1 cellular context compared by ENCODE assay signal in the genomic region with DNA sequence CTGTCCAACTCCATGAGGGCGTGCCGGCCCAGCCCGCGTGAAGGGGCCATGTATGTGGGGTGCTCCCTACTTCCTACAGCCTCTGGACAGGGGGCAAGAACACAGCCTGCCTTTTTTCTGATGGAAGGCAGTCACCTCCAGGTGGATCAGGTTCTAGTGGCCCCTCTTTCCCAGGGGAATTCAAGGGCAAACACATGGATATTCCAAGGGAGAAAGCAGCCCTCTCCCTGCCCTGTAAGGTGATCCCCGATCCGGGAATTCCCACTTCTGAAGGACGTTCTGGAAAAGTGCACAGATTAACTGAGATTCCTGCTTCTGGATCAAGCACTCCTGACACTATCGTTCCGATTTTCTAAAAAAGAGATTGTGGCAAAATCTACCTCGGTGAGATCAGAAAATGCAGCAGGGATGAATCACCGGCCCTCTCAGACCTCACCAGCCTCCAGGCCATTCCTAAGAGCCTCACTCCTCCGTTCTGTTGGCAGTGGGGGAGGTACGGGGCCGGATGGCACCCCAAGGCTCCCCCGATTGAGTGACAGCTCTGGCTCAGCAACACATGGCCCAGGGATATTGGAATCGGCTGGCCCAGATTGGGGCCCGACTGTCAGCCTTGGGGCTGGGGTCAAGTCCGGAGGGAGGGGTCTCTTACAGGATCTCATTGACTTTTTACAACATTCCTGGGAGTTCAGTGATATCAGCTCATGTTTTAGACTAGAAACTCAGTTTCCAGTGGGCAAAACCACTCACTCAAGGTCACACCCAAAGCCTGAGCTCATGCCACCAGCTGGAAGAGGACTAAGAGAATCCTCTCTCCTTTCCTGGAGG.
TF ChIP-seq lines count a peak whose summit lies in the region.

No MANE protein-coding gene starts in this region.

TF ChIP-seq in HepG2, 621 proteins besides CTCF, POLR2A, EP300 and RAD21 (continued from another document and continues in another):
- TF ChIP-seq, protein P1, sequence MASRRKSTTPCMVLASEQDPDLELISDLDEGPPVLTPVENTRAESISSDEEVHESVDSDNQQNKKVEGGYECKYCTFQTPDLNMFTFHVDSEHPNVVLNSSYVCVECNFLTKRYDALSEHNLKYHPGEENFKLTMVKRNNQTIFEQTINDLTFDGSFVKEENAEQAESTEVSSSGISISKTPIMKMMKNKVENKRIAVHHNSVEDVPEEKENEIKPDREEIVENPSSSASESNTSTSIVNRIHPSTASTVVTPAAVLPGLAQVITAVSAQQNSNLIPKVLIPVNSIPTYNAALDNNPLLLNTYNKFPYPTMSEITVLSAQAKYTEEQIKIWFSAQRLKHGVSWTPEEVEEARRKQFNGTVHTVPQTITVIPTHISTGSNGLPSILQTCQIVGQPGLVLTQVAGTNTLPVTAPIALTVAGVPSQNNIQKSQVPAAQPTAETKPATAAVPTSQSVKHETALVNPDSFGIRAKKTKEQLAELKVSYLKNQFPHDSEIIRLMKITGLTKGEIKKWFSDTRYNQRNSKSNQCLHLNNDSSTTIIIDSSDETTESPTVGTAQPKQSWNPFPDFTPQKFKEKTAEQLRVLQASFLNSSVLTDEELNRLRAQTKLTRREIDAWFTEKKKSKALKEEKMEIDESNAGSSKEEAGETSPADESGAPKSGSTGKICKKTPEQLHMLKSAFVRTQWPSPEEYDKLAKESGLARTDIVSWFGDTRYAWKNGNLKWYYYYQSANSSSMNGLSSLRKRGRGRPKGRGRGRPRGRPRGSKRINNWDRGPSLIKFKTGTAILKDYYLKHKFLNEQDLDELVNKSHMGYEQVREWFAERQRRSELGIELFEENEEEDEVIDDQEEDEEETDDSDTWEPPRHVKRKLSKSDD (CRISPR knock-in tag; IDR thresholded peaks at IDR 0.05; ENCODE audit: low read depth), result no peak
- no peak for TF ChIP-seq ZNF317 (CRISPR knock-in tag; IDR thresholded peaks at IDR 0.05)
- TF ChIP-seq ZNF382 (CRISPR knock-in tag; IDR thresholded peaks at IDR 0.05; ENCODE audit: borderline replicate concordance), result no peak
- no peak for TF ChIP-seq PHF8 (CRISPR knock-in tag; IDR thresholded peaks at IDR 0.05)
- TF ChIP-seq NFIC (IDR thresholded peaks at IDR 0.05; ENCODE audit: low read length), result no peak
- no peak for TF ChIP-seq ISL2 (CRISPR knock-in tag; IDR thresholded peaks at IDR 0.05)
- no peak for TF ChIP-seq ZNF496 (CRISPR knock-in tag; IDR thresholded peaks at IDR 0.05; ENCODE audit: insufficient replicate concordance)
- 0 out of 2 replicates have a peak, but pooled peaks have one; percentile 40 for TF ChIP-seq NR2F2 (IDR thresholded peaks at IDR 0.05; ENCODE audit: borderline replicate concordance, low read depth)
- TF ChIP-seq, protein P2, sequence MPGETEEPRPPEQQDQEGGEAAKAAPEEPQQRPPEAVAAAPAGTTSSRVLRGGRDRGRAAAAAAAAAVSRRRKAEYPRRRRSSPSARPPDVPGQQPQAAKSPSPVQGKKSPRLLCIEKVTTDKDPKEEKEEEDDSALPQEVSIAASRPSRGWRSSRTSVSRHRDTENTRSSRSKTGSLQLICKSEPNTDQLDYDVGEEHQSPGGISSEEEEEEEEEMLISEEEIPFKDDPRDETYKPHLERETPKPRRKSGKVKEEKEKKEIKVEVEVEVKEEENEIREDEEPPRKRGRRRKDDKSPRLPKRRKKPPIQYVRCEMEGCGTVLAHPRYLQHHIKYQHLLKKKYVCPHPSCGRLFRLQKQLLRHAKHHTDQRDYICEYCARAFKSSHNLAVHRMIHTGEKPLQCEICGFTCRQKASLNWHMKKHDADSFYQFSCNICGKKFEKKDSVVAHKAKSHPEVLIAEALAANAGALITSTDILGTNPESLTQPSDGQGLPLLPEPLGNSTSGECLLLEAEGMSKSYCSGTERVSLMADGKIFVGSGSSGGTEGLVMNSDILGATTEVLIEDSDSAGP (CRISPR knock-in tag; IDR thresholded peaks at IDR 0.05; ENCODE audit: borderline replicate concordance), result peak; percentile 85; the same call in 1 of the 2 replicates
- TF ChIP-seq KLF6 (CRISPR knock-in tag; IDR thresholded peaks at IDR 0.05), result no peak
- TF ChIP-seq, protein P3, sequence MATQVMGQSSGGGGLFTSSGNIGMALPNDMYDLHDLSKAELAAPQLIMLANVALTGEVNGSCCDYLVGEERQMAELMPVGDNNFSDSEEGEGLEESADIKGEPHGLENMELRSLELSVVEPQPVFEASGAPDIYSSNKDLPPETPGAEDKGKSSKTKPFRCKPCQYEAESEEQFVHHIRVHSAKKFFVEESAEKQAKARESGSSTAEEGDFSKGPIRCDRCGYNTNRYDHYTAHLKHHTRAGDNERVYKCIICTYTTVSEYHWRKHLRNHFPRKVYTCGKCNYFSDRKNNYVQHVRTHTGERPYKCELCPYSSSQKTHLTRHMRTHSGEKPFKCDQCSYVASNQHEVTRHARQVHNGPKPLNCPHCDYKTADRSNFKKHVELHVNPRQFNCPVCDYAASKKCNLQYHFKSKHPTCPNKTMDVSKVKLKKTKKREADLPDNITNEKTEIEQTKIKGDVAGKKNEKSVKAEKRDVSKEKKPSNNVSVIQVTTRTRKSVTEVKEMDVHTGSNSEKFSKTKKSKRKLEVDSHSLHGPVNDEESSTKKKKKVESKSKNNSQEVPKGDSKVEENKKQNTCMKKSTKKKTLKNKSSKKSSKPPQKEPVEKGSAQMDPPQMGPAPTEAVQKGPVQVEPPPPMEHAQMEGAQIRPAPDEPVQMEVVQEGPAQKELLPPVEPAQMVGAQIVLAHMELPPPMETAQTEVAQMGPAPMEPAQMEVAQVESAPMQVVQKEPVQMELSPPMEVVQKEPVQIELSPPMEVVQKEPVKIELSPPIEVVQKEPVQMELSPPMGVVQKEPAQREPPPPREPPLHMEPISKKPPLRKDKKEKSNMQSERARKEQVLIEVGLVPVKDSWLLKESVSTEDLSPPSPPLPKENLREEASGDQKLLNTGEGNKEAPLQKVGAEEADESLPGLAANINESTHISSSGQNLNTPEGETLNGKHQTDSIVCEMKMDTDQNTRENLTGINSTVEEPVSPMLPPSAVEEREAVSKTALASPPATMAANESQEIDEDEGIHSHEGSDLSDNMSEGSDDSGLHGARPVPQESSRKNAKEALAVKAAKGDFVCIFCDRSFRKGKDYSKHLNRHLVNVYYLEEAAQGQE (IDR thresholded peaks at IDR 0.05; ENCODE audit: borderline replicate concordance in 1 of 2, low read depth in 1 of 2, low read length in 2 of 2), result no peak
- TF ChIP-seq ZNF335 (CRISPR knock-in tag; IDR thresholded peaks at IDR 0.05), result no peak
- no peak for TF ChIP-seq ETV6 (CRISPR knock-in tag; conservative IDR thresholded peaks at IDR 0.05)
- no peak for TF ChIP-seq ZNF761 (CRISPR knock-in tag; conservative IDR thresholded peaks at IDR 0.05)
- no peak for TF ChIP-seq CCAR2 (optimal IDR thresholded peaks at IDR 0.05; ENCODE audit: low read depth, low read length)
- TF ChIP-seq ZNF331 (CRISPR knock-in tag; IDR thresholded peaks at IDR 0.05), result no peak
- TF ChIP-seq FOXP1 (IDR thresholded peaks at IDR 0.05), result no peak
- TF ChIP-seq FOXP1 (CRISPR knock-in tag; IDR thresholded peaks at IDR 0.05), result no peak
- peak; percentile 19; the same call in 1 of the 2 replicates for TF ChIP-seq NCOR1 (IDR thresholded peaks at IDR 0.05; ENCODE audit: borderline replicate concordance, low read length)
- 0 out of 2 replicates have a peak, but pooled peaks have one; percentile 46 for TF ChIP-seq SMAD9 (CRISPR knock-in tag; IDR thresholded peaks at IDR 0.05)
- TF ChIP-seq, protein P4, sequence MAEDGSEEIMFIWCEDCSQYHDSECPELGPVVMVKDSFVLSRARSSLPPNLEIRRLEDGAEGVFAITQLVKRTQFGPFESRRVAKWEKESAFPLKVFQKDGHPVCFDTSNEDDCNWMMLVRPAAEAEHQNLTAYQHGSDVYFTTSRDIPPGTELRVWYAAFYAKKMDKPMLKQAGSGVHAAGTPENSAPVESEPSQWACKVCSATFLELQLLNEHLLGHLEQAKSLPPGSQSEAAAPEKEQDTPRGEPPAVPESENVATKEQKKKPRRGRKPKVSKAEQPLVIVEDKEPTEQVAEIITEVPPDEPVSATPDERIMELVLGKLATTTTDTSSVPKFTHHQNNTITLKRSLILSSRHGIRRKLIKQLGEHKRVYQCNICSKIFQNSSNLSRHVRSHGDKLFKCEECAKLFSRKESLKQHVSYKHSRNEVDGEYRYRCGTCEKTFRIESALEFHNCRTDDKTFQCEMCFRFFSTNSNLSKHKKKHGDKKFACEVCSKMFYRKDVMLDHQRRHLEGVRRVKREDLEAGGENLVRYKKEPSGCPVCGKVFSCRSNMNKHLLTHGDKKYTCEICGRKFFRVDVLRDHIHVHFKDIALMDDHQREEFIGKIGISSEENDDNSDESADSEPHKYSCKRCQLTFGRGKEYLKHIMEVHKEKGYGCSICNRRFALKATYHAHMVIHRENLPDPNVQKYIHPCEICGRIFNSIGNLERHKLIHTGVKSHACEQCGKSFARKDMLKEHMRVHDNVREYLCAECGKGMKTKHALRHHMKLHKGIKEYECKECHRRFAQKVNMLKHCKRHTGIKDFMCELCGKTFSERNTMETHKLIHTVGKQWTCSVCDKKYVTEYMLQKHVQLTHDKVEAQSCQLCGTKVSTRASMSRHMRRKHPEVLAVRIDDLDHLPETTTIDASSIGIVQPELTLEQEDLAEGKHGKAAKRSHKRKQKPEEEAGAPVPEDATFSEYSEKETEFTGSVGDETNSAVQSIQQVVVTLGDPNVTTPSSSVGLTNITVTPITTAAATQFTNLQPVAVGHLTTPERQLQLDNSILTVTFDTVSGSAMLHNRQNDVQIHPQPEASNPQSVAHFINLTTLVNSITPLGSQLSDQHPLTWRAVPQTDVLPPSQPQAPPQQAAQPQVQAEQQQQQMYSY (CRISPR knock-in tag; IDR thresholded peaks at IDR 0.05), result no peak
- TF ChIP-seq, protein P5, sequence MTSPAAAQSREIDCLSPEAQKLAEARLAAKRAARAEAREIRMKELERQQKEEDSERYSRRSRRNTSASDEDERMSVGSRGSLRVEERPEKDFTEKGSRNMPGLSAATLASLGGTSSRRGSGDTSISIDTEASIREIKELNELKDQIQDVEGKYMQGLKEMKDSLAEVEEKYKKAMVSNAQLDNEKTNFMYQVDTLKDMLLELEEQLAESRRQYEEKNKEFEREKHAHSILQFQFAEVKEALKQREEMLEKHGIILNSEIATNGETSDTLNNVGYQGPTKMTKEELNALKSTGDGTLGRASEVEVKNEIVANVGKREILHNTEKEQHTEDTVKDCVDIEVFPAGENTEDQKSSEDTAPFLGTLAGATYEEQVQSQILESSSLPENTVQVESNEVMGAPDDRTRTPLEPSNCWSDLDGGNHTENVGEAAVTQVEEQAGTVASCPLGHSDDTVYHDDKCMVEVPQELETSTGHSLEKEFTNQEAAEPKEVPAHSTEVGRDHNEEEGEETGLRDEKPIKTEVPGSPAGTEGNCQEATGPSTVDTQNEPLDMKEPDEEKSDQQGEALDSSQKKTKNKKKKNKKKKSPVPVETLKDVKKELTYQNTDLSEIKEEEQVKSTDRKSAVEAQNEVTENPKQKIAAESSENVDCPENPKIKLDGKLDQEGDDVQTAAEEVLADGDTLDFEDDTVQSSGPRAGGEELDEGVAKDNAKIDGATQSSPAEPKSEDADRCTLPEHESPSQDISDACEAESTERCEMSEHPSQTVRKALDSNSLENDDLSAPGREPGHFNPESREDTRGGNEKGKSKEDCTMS (CRISPR knock-in tag; conservative IDR thresholded peaks at IDR 0.05), result no peak
- TF ChIP-seq AGO2 (optimal IDR thresholded peaks at IDR 0.05; ENCODE audit: low read depth, low read length), result no peak
- TF ChIP-seq TEAD2 (CRISPR knock-in tag; IDR thresholded peaks at IDR 0.05), result no peak
- no peak for TF ChIP-seq HNRNPLL (IDR thresholded peaks at IDR 0.05; ENCODE audit: low read depth, low read length, poor library complexity, severe bottlenecking)
- TF ChIP-seq ZNF563 (CRISPR knock-in tag; IDR thresholded peaks at IDR 0.05), result no peak
- TF ChIP-seq JUNB (CRISPR knock-in tag; IDR thresholded peaks at IDR 0.05; ENCODE audit: borderline replicate concordance), result no peak
- no peak for TF ChIP-seq RBAK (CRISPR knock-in tag; IDR thresholded peaks at IDR 0.05)
- TF ChIP-seq, protein P6, sequence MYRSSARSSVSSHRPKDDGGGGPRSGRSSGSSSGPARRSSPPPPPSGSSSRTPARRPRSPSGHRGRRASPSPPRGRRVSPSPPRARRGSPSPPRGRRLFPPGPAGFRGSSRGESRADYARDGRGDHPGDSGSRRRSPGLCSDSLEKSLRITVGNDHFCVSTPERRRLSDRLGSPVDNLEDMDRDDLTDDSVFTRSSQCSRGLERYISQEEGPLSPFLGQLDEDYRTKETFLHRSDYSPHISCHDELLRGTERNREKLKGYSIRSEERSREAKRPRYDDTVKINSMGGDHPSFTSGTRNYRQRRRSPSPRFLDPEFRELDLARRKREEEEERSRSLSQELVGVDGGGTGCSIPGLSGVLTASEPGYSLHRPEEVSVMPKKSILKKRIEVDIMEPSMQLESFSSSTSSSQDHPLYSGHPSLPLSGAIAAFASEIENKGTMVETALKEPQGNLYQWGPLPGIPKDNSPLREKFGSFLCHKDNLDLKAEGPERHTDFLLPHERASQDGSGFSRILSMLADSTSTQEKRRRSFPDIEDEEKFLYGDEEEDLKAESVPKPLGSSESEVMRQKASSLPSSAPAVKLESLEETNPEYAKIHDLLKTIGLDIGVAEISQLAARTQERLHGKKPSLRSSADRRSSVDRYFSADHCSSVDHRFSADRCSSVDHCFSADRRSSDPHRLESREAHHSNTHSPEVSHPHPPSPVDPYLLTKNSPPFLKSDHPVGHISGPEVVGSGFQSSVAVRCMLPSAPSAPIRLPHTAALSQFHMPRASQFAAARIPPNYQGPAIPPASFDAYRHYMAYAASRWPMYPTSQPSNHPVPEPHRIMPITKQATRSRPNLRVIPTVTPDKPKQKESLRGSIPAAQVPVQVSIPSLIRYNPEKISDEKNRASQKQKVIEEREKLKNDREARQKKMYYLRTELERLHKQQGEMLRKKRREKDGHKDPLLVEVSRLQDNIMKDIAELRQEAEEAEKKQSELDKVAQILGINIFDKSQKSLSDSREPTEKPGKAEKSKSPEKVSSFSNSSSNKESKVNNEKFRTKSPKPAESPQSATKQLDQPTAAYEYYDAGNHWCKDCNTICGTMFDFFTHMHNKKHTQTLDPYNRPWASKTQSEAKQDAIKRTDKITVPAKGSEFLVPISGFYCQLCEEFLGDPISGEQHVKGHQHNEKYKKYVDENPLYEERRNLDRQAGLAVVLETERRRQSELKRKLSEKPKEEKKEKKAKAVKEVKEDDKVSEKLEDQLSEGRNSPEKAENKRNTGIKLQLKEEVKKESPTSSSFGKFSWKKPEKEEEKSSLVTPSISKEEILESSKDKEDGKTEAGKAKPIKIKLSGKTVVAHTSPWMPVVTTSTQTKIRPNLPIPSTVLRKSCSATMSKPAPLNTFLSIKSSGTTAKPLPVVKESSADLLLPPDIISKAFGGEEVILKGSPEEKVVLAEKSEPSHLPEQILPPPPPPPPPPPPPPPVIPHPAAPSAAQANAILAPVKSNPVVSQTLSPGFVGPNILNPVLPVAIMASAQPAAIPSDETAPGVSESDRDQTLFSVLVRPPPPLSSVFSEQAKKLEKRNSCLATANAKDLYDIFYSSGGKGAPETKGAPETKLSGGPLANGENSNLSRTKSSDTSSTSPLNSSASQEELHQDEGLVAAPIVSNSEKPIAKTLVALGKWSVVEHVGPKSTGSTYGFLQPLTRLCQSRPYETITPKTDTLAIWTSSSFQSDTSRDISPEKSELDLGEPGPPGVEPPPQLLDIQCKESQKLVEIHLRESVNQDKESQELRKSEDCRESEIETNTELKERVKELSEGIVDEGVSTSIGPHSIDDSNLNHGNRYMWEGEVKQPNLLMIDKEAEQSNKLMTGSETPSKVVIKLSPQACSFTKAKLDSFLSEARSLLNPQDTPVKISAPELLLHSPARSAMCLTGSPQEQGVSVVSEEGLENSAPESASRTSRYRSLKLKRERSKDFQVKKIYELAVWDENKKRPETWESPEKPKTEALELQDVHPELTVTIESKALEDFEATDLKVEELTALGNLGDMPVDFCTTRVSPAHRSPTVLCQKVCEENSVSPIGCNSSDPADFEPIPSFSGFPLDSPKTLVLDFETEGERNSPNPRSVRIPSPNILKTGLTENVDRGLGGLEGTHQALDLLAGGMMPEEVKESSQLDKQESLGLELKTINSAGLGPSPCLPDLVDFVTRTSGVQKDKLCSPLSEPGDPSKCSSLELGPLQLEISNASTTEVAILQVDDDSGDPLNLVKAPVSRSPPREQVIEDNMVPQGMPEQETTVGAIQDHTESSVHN (CRISPR knock-in tag; IDR thresholded peaks at IDR 0.05), result peak; percentile 85
- no peak for TF ChIP-seq FOXK2 (IDR thresholded peaks at IDR 0.05)
- TF ChIP-seq ZNF841 (CRISPR knock-in tag; IDR thresholded peaks at IDR 0.05; ENCODE audit: borderline replicate concordance), result no peak
- no peak for TF ChIP-seq MAF1 (CRISPR knock-in tag; IDR thresholded peaks at IDR 0.05; ENCODE audit: borderline replicate concordance)
